Comparison of ENCODE assay signal across 9 cellular contexts in the genomic region with DNA sequence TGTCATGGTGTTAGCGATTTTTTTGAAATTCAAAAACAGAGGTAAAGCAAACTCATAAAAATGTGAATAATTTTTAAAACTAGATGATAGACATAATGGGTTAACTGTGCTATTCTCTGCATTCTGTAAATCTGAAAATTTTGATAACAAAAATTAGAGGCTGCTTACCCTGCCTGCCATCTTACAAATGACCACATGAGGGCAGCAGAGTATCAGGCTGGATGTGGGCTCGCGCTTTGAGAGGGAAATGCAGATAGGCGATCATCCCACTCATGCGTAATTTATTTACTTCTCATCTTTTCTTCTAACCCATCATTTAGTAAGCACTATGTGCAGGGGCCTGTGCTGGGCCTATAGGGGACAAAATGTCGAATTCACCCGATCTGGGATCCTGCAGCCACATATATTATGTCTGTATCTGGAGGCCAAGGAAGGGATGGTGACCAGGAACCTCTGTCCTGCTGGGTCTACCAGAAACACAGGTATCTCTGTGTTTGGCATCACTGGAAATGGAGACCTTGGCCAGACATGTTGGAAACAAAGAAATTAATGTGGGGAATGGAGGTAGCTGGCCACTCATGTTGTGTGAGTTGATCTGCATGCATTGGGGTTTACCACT. TPM values are rescaled to one million over a fixed set of nuclear protein-coding genes. Genes with fewer than 3 reads are reported as not detected.
DNase-seq lines count a peak whose midpoint lies in the region; ATAC-seq and TF ChIP-seq lines count a peak whose summit lies in the region.
"Had no signal": no experiment of that assay in that cellular context is flagged by ENCODE, and none has a peak within 500 bp of the region (broad histone marks: within the 10 kb centered on the region; RNA-seq: fewer than 3 reads in every experiment).

No MANE protein-coding gene starts in this region.

- intact Hi-C loops in psoas muscle (cut with DNase I) (loop anchor here (1.0 to 5.0 kb wide), 4 partner anchors 96 to 331 kb away; no protein-coding TSS in a partner anchor), vagina (cut with DNase I) (loop anchor here (5.0 kb wide), 2 partner anchors 96 to 331 kb away; no protein-coding TSS in a partner anchor)

- ATAC-seq in RWPE2 (ENCODE audit: low read depth): peak; percentile 66
- peak; percentile 67 for ATAC-seq in gastroesophageal sphincter
- ATAC-seq in psoas muscle: peak; percentile 69 to 91 (median 79)

- TF ChIP-seq POLR2A in gastroesophageal sphincter (IDR thresholded peaks at IDR 0.05): no peak
- no peak for TF ChIP-seq POLR2A in vagina (IDR thresholded peaks at IDR 0.05)

- H3K36me3 ChIP-seq in RWPE2 (ENCODE audit: low read depth) (no peaks in the 10 kb centered on the region), gastroesophageal sphincter (no peaks in the 10 kb centered on the region), psoas muscle (ENCODE audit: insufficient read depth in 1 of 2, low read depth in 1 of 2) (no peaks in the 10 kb centered on the region), vagina (no peaks in the 10 kb centered on the region)
- H3K36me3 ChIP-seq: BLaER1 treated with 17β-estradiol and CSF1 and Interleukin-3, amounts not matched to agents 10 nM and 100 nM had no signal

- TF ChIP-seq EP300 in gastroesophageal sphincter (IDR thresholded peaks at IDR 0.05): no peak

- WGBS in gastroesophageal sphincter (ENCODE audit: low coverage in 1 of 2), 2 donors: 0 to 2% methylated on average over 2 to 7 of the region's 7 CpGs
- WGBS in psoas muscle, 3 donors: 1 to 2% (median 2%) methylated on average over 7 of the region's 7 CpGs

- TF ChIP-seq CTCF in RWPE2 (IDR thresholded peaks at IDR 0.05; ENCODE audit: poor library complexity, severe bottlenecking) (peak; percentile 98), gastroesophageal sphincter (IDR thresholded peaks at IDR 0.05) (peak; percentile 94 to 98 (median 96)), psoas muscle (IDR thresholded peaks at IDR 0.05) (peak; percentile 99), vagina (IDR thresholded peaks at IDR 0.05) (peak; percentile 96 to 98 (median 97))

- H3K4me3 ChIP-seq in RWPE2 (ENCODE audit: severe bottlenecking) (no peak overlapping the region), gastroesophageal sphincter (no peak overlapping the region), psoas muscle (no peak overlapping the region), vagina (no peak overlapping the region)
- H3K4me3 ChIP-seq: BLaER1 treated with 17β-estradiol and CSF1 and Interleukin-3, amounts not matched to agents 10 nM and 100 nM had no signal

- no peaks in the 10 kb centered on the region for H3K27me3 ChIP-seq in RWPE2 (ENCODE audit: insufficient read depth, poor library complexity, severe bottlenecking)
- H3K27me3 ChIP-seq in gastroesophageal sphincter: peaks cover 36% of the 10 kb centered on the region
- H3K27me3 ChIP-seq in psoas muscle (ENCODE audit: insufficient read depth in 3 of 3, low read length in 2 of 3): peaks cover 0 to 4% (median 0%) of the 10 kb centered on the region in 3 donors
- peaks cover 4% of the 10 kb centered on the region for H3K27me3 ChIP-seq in vagina
- H3K27me3 ChIP-seq: BLaER1 treated with 17β-estradiol and CSF1 and Interleukin-3, amounts not matched to agents 10 nM and 100 nM had no signal

- no peaks in the 10 kb centered on the region for H3K4me1 ChIP-seq in RWPE2 (ENCODE audit: insufficient read depth, poor library complexity, severe bottlenecking)
- H3K4me1 ChIP-seq in gastroesophageal sphincter: no peaks in the 10 kb centered on the region
- H3K4me1 ChIP-seq in psoas muscle: no peaks in the 10 kb centered on the region
- H3K4me1 ChIP-seq in vagina: no peaks in the 10 kb centered on the region
- H3K4me1 ChIP-seq: BLaER1 treated with 17β-estradiol and CSF1 and Interleukin-3, amounts not matched to agents 10 nM and 100 nM had no signal

- H3K27ac ChIP-seq in RWPE2 (ENCODE audit: poor library complexity, severe bottlenecking) (no peak overlapping the region), gastroesophageal sphincter (no peak overlapping the region), psoas muscle (no peak overlapping the region), vagina (no peak overlapping the region)
- H3K27ac ChIP-seq: BLaER1 treated with 17β-estradiol and CSF1 and Interleukin-3, amounts not matched to agents 10 nM and 100 nM had no signal

- DNase-seq in NCI-H1417 (lab: John Stamatoyannopoulos, UW): peak; percentile 48 to 79 (median 54)
- no peak for DNase-seq in NCI-H1417 treated with DMSO at 0.1 percent for 48 hours (lab: John Stamatoyannopoulos, UW)
- DNase-seq in HT1080 (ENCODE audit: low read depth): peak; percentile 44
- no peak for DNase-seq in RWPE2 (ENCODE audit: low spot score)
- peak; percentile 56 for DNase-seq in activated gamma-delta T cell treated with anti-CD3 and anti-CD28 coated beads, Interleukin-2, amount 50 U/mL, for 16 hours (ENCODE audit: low read depth)
- DNase-seq in psoas muscle: no peak
- no peak for DNase-seq in vagina (ENCODE audit: extremely low spot score in 2 of 2)

- H3K9me3 ChIP-seq in RWPE2 (ENCODE audit: severe bottlenecking) (no peaks in the 10 kb centered on the region), gastroesophageal sphincter (no peaks in the 10 kb centered on the region), psoas muscle (no peaks in the 10 kb centered on the region), vagina (no peaks in the 10 kb centered on the region)
- H3K9me3 ChIP-seq: BLaER1 treated with 17β-estradiol and CSF1 and Interleukin-3, amounts not matched to agents 10 nM and 100 nM had no signal

RNA-seq across cellular contexts. Expression of gene RAD18, which starts 7.8 kb away (rescaled TPM):
- total RNA-seq in HT1080 (2014; rRNA removed; shearing (Covaris generic)): 34.7 and 42.0 TPM in 2 replicates
- polyA plus RNA-seq in HT1080 (2015; cell fraction: cytosol; rRNA removed): 13.7 and 16.3 TPM in 2 replicates
- polyA plus RNA-seq in HT1080 (2015; cell fraction: nucleus; rRNA removed): 23.9 and 28.1 TPM in 2 replicates
- total RNA-seq in gastroesophageal sphincter (1 to 10 TPM; 5.7 to 7.8 (median 6.6) TPM), psoas muscle (1 to 10 TPM; 1.3 to 2.3 (median 2.2) TPM), vagina (35.4 TPM)
- polyA plus RNA-seq in psoas muscle: 1 to 10 TPM in 2 of 3 donors, under 1 TPM in 1; 0.51 to 2.5 (median 1.2) TPM

Comparison
In these comparisons a context has a peak if more than half of its experiments do, and no peak if none do; other contexts are left out.
1. DNase-seq: peak in NCI-H1417 (3 of 3), HT1080 (single experiment) and activated gamma-delta T cell treated with anti-CD3 and anti-CD28 coated beads, Interleukin-2, amount 50 U/mL, for 16 hours (single experiment); none in NCI-H1417 treated with DMSO at 0.1 percent for 48 hours (single experiment), RWPE2 (single experiment), psoas muscle (0 of 2) and vagina (0 of 2).
2. Peak in every context shown above with its lines, with median percentiles within 50 percentile points of each other: ATAC-seq and CTCF ChIP-seq.